1 cellular context compared by ENCODE assay signal in the genomic region with DNA sequence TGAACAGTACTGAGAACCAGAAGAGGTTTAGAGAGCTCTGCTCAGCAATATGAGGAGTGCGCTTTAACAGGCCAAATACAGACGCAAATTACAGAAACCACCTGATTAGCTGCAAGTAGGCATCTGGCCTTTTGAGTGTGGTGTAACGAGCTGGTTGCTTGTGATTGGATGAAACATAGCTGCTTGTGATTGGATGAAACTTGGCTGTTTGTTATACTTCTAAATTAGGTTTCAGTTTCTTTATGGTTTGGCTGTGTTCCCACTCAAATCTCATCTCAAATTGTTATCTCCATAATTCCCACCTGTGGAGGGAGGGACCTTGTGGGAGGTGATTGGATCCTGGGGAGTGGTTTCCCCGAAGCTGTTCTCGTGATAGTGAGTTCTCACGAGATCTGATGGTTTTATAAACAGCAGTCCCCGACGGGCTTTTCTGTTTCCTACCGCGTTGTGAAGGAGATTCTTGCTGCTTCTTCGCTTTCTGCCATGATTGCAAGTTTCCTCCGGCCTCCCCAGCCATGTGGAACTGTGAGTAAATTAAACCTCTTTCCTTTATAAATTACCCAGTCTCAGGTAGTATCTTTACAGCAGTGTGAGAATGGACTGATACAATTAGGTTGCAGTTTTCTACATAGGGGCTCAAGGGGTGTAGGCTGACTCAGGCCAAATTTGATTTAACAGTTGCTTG.
TF ChIP-seq lines count a peak whose summit lies in the region.

No MANE protein-coding gene starts in this region.

TF ChIP-seq in K562, 482 proteins besides CTCF, POLR2A, EP300 and RAD21 (continued from another document):
- no peak for TF ChIP-seq ZEB2 (IDR thresholded peaks at IDR 0.05)
- TF ChIP-seq CXXC5 (CRISPR knock-in tag; IDR thresholded peaks at IDR 0.05): no peak
- no peak for TF ChIP-seq NR2C2 (CRISPR knock-in tag; IDR thresholded peaks at IDR 0.05)
- TF ChIP-seq NR2C2 (tag; IDR thresholded peaks at IDR 0.05): no peak
- no peak for TF ChIP-seq ZNF41 (CRISPR knock-in tag; conservative IDR thresholded peaks at IDR 0.05)
- TF ChIP-seq CEBPB (tag; IDR thresholded peaks at IDR 0.05): 0 out of 2 replicates have a peak, but pooled peaks have one; percentile 9
- TF ChIP-seq XRCC5 (IDR thresholded peaks at IDR 0.05; ENCODE audit: low read depth, low read length): no peak
- TF ChIP-seq ZNF77 (CRISPR knock-in tag; IDR thresholded peaks at IDR 0.05): no peak
- peak; percentile 39 for TF ChIP-seq TBP (optimal IDR thresholded peaks at IDR 0.05; ENCODE audit: low read depth, low read length)
- TF ChIP-seq ATF1 (CRISPR knock-in tag; IDR thresholded peaks at IDR 0.05): no peak
- TF ChIP-seq ATF1 (tag; IDR thresholded peaks at IDR 0.05): no peak
- peak; percentile 19; the same call in 1 of the 2 replicates for TF ChIP-seq NFIC (IDR thresholded peaks at IDR 0.05)
- 0 out of 2 replicates have a peak, but pooled peaks have one; percentile 9 for TF ChIP-seq TAF7 (tag; IDR thresholded peaks at IDR 0.05)
